Comparison of ENCODE assay signal across 39 cellular contexts in the genomic region with DNA sequence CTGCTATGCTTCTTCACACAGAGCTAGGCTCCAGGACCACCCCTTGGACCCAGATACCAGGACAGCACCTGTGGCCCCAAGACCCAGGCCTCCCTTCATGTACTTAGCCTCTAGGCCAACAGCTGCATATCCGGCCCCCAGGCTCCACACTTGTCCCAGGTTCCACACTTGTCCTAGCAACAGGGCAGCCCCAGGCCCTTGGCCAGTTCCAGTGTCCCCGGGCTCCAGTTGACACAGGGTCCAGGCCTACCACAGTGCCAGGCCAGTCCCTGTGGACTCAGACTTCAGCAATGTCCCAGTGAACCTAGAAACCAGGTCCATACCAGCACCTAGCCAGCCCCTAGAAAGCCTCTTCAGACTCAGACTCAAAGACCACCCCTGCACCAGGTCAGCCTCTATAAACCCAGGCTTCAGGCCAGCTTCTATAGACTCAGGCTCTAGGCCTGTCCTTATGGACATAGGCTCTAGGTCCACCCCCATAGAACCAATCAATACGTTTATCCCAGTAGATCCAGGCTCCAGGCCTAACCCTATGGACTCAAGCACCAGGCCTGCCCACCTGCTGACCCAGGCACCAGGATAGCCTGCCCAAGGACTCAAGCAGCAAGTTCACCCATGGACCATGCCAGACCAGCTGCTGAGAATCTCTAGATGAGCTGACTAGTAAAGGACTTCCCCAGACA. TPM values are rescaled to one million over a fixed set of nuclear protein-coding genes. Genes with fewer than 3 reads are reported as not detected.
"Had no signal": no experiment of that assay in that cellular context is flagged by ENCODE, and none has a peak within 500 bp of the region (broad histone marks: within the 10 kb centered on the region; RNA-seq: fewer than 3 reads in every experiment).

No MANE protein-coding gene starts in this region.

- H3K36me3 ChIP-seq: breast epithelium, MG63, Peyer's patch, SJCRH30, WERI-Rb-1 had no signal

- H3K9me3 ChIP-seq: body of pancreas, SJCRH30 had no signal

- H3K4me3 ChIP-seq: body of pancreas, breast epithelium, MG63, Peyer's patch, SJCRH30, SK-N-MC had no signal

- DNase-seq: activated CD4-positive, alpha-beta memory T cell treated with anti-CD3 and anti-CD28 coated beads, Interleukin-2, amount 10 ng/mL, durations not matched to agents 7 days and 5 days; activated CD4-positive, alpha-beta T cell treated with anti-CD3 and anti-CD28 coated beads for 1 hour; activated CD4-positive, alpha-beta T cell treated with anti-CD3 and anti-CD28 coated beads for 48 hours; activated CD4-positive, CD25-positive, alpha-beta regulatory T cell; activated CD8-positive, alpha-beta memory T cell treated with anti-CD3 and anti-CD28 coated beads for 24 hours; activated CD8-positive, alpha-beta memory T cell treated with anti-CD3 and anti-CD28 coated beads, Interleukin-2, amount 10 ng/mL, durations not matched to agents 7 days and 5 days; activated CD8-positive, alpha-beta memory T cell treated with anti-CD3 and anti-CD28 coated beads, Interleukin-2, amount 50 U/mL, for 48 hours; activated effector memory CD4-positive, alpha-beta T cell treated with anti-CD3 and anti-CD28 coated beads, Interleukin-2, amount 50 U/mL, for 16 hours; activated naive CD4-positive, alpha-beta T cell; activated naive CD4-positive, alpha-beta T cell treated with anti-CD3 and anti-CD28 coated beads, Interleukin-2, amount 50 U/mL, for 16 hours; activated naive CD8-positive, alpha-beta T cell treated with anti-CD3 and anti-CD28 coated beads for 36 hours; activated T-cell treated with anti-CD3 and anti-CD28 coated beads, Interleukin-2, amount 50 U/mL, for 72 hours; amniotic stem cell; body of pancreas; central memory CD4-positive, alpha-beta T cell; Kasumi-1; KBM-7; MG63; NCI-H1048; NCI-H1105 treated with DMSO at 0.1 percent for 48 hours; NCI-H1436; NCI-H1694; NCI-H1930; NCI-H2081 treated with DMSO at 0.1 percent for 48 hours; NCI-H226; NCI-H446 treated with DMSO at 0.1 percent for 48 hours; NCI-H524; NCI-H69; Peyer's patch; SHP77; SJCRH30; T1000; WERI-Rb-1 had no signal

- H3K4me1 ChIP-seq: body of pancreas, breast epithelium, Peyer's patch, SJCRH30 had no signal

- ATAC-seq: activated CD8-positive, alpha-beta memory T cell treated with anti-CD3 and anti-CD28 coated beads, Interleukin-2, amount 10 ng/mL, durations not matched to agents 7 days and 5 days; activated T-cell treated with anti-CD3 and anti-CD28 coated beads, Interleukin-2, amount 50 U/mL, for 72 hours; activated T-helper 17 cell treated with anti-CD3 and anti-CD28 coated beads, Interleukin-2, amount 50 U/mL, for 72 hours; body of pancreas had no signal

- H3K27ac ChIP-seq: body of pancreas, breast epithelium, Peyer's patch, RWPE1, SJCRH30, SK-N-MC, WERI-Rb-1 had no signal

- H3K27me3 ChIP-seq: body of pancreas, breast epithelium, MG63, Peyer's patch, SJCRH30 had no signal

RNA-seq across cellular contexts. Expression of gene RCAN2, which starts 46.3 kb away (rescaled TPM):
- total RNA-seq: activated naive CD8-positive, alpha-beta T cell treated with anti-CD3 and anti-CD28 coated beads for 36 hours; T-helper 2 cell treated with Interferon-gamma antibody and Interleukin-4, amounts not matched to agents 100 ng/mL and 5 ng/mL, for 36 hours had no signal
- polyA plus RNA-seq: IgD-negative memory B cell had no signal
